In genomic region chr6:99393698-99394531, GRCh38 we compare ENCODE assay signal across 1 cellular context.
TF ChIP-seq lines count a peak whose summit lies in the region.

COQ3 (minus strand) TSS chr6:99394195; CDS start chr6:99394179, 16 bp downstream.

TF ChIP-seq in HEK293, 187 proteins besides CTCF, POLR2A, EP300 and RAD21 (continued from another document and continues in another):
- no peak for TF ChIP-seq PBX3 (CRISPR knock-in tag; IDR thresholded peaks at IDR 0.05)
- no peak for TF ChIP-seq ZNF830 (tag by site-specific recombination; IDR thresholded peaks at IDR 0.05; ENCODE audit: low read depth)
- TF ChIP-seq ZNF239 (tag by site-specific recombination; IDR thresholded peaks at IDR 0.05) = no peak
- no peak for TF ChIP-seq OVOL3 (tag by site-specific recombination; IDR thresholded peaks at IDR 0.05)
- TF ChIP-seq ZNF549 (tag by site-specific recombination; IDR thresholded peaks at IDR 0.05) = no peak
- no peak for TF ChIP-seq ZNF112 (tag by site-specific recombination; IDR thresholded peaks at IDR 0.05)
- no peak for TF ChIP-seq ZNF510 (tag by site-specific recombination; IDR thresholded peaks at IDR 0.05; ENCODE audit: insufficient replicate concordance)
- no peak for TF ChIP-seq YY2 (tag by site-specific recombination; IDR thresholded peaks at IDR 0.05)
- TF ChIP-seq ZNF335 (tag by site-specific recombination; conservative IDR thresholded peaks at IDR 0.05) = peak; percentile 85
- TF ChIP-seq ZFP69B (tag by site-specific recombination; IDR thresholded peaks at IDR 0.05) = peak; percentile 82
- peak; percentile 26; the same call in 1 of the 2 replicates for TF ChIP-seq ZFHX2 (tag by site-specific recombination; conservative IDR thresholded peaks at IDR 0.05)
- no peak for TF ChIP-seq PRDM6 (tag by site-specific recombination; IDR thresholded peaks at IDR 0.05)
- no peak for TF ChIP-seq ZNF776 (tag by site-specific recombination; IDR thresholded peaks at IDR 0.05; ENCODE audit: borderline replicate concordance)
- TF ChIP-seq SP2 (tag by site-specific recombination; IDR thresholded peaks at IDR 0.05) = peak; percentile 64
- no peak for TF ChIP-seq ZNF148 (tag by site-specific recombination; IDR thresholded peaks at IDR 0.05; ENCODE audit: borderline replicate concordance)
- peak; percentile 81; the same call in 1 of the 2 replicates for TF ChIP-seq ZNF561 (tag by site-specific recombination; IDR thresholded peaks at IDR 0.05; ENCODE audit: borderline replicate concordance)
- TF ChIP-seq ZBTB8A (tag by site-specific recombination; IDR thresholded peaks at IDR 0.05) = peak; percentile 67
- peak; percentile 80; the same call in 1 of the 2 replicates for TF ChIP-seq ZNF843 (tag by site-specific recombination; IDR thresholded peaks at IDR 0.05)
- no peak for TF ChIP-seq ZNF768 (tag by site-specific recombination; IDR thresholded peaks at IDR 0.05)
- TF ChIP-seq ZNF18 (tag by site-specific recombination; IDR thresholded peaks at IDR 0.05) = peak; percentile 66; the same call in 1 of the 2 replicates
- TF ChIP-seq ZNF76 (tag by site-specific recombination; IDR thresholded peaks at IDR 0.05; ENCODE audit: borderline replicate concordance, low read depth) = peak; percentile 67
- 0 out of 2 replicates have a peak, but pooled peaks have one; percentile 45 for TF ChIP-seq IKZF3 (tag by site-specific recombination; IDR thresholded peaks at IDR 0.05)
- peak; percentile 56; the same call in 1 of the 2 replicates for TF ChIP-seq GLIS1 (tag by site-specific recombination; IDR thresholded peaks at IDR 0.05)
- peak; percentile 79 for TF ChIP-seq ZSCAN4 (tag by site-specific recombination; IDR thresholded peaks at IDR 0.05)
- TF ChIP-seq ZNF391 (tag by site-specific recombination; IDR thresholded peaks at IDR 0.05; ENCODE audit: borderline replicate concordance, low read depth) = peak; percentile 92
- TF ChIP-seq MYNN (tag by site-specific recombination; IDR thresholded peaks at IDR 0.05; ENCODE audit: borderline replicate concordance) = no peak
- no peak for TF ChIP-seq ZNF658 (tag by site-specific recombination; IDR thresholded peaks at IDR 0.05)
- TF ChIP-seq BCL11A (tag by site-specific recombination; IDR thresholded peaks at IDR 0.05; ENCODE audit: low read depth) = peak; percentile 73
- peak; percentile 57; the same call in 1 of the 2 replicates for TF ChIP-seq YY1 (tag by site-specific recombination; IDR thresholded peaks at IDR 0.05)
- peak; percentile 86 for TF ChIP-seq ZSCAN23 (tag by site-specific recombination; IDR thresholded peaks at IDR 0.05)
- TF ChIP-seq ZBTB26 (tag by site-specific recombination; optimal IDR thresholded peaks at IDR 0.05) = peak; percentile 55
- no peak for TF ChIP-seq ZNF529 (tag by site-specific recombination; IDR thresholded peaks at IDR 0.05; ENCODE audit: insufficient replicate concordance)
- peak; percentile 33 for TF ChIP-seq ZNF184 (tag by site-specific recombination; IDR thresholded peaks at IDR 0.05)
- TF ChIP-seq ZNF155 (tag by site-specific recombination; IDR thresholded peaks at IDR 0.05) = no peak
- no peak for TF ChIP-seq ZNF626 (tag by site-specific recombination; IDR thresholded peaks at IDR 0.05)
- TF ChIP-seq ZXDB (tag by site-specific recombination; IDR thresholded peaks at IDR 0.05) = peak; percentile 92
- peak; percentile 59; the same call in 1 of the 2 replicates for TF ChIP-seq WT1 (tag by site-specific recombination; IDR thresholded peaks at IDR 0.05)
- TF ChIP-seq ZNF132 (tag by site-specific recombination; IDR thresholded peaks at IDR 0.05; ENCODE audit: borderline replicate concordance) = no peak
- no peak for TF ChIP-seq ZNF560 (tag by site-specific recombination; IDR thresholded peaks at IDR 0.05; ENCODE audit: borderline replicate concordance)
- TF ChIP-seq ZNF24 (tag by site-specific recombination; IDR thresholded peaks at IDR 0.05) = peak; percentile 93
- no peak for TF ChIP-seq GFI1B (tag by site-specific recombination; IDR thresholded peaks at IDR 0.05)
- TF ChIP-seq MZF1 (tag by site-specific recombination; IDR thresholded peaks at IDR 0.05; ENCODE audit: borderline replicate concordance) = peak; percentile 74
- no peak for TF ChIP-seq ZNF654 (tag by site-specific recombination; IDR thresholded peaks at IDR 0.05; ENCODE audit: low read depth)
- TF ChIP-seq ZNF639 (tag by site-specific recombination; IDR thresholded peaks at IDR 0.05) = peak; percentile 98
- TF ChIP-seq ZNF513 (tag by site-specific recombination; IDR thresholded peaks at IDR 0.05) = no peak
- TF ChIP-seq ZNF280C (tag by site-specific recombination; IDR thresholded peaks at IDR 0.05) = no peak
- TF ChIP-seq KLF16 (tag by site-specific recombination; IDR thresholded peaks at IDR 0.05) = peak; percentile 84
- no peak for TF ChIP-seq ZNF514 (tag by site-specific recombination; IDR thresholded peaks at IDR 0.05)
- TF ChIP-seq INSM2 (tag by site-specific recombination; IDR thresholded peaks at IDR 0.05) = peak; percentile 41; the same call in 1 of the 2 replicates
